ENCODE assay signal across 10 cellular contexts in genomic region chr14:73057939-73058223, GRCh38. TPM values are rescaled to one million over a fixed set of nuclear protein-coding genes. Genes with fewer than 3 reads are reported as not detected.
DNase-seq lines count a peak whose midpoint lies in the region; ATAC-seq, FAIRE-seq and TF ChIP-seq lines count a peak whose summit lies in the region.
"Had no signal": no experiment of that assay in that cellular context is flagged by ENCODE, and none has a peak within 500 bp of the region (broad histone marks: within the 10 kb centered on the region; RNA-seq: fewer than 3 reads in every experiment).

No MANE protein-coding gene starts in this region.

- ATAC-seq in activated CD4-positive, alpha-beta T cell treated with anti-CD3 and anti-CD28 coated beads for 36 hours: no peak
- ATAC-seq in HG02885 (IDR thresholded peaks at IDR 0.05; ENCODE audit: poor library complexity, unreplicated experiment): no peak

- peaks cover 38 to 44% of the 10 kb centered on the region in 2 experiments for H3K79me2 ChIP-seq in H1 (ENCODE audit: control insufficient read depth in 1 of 2, insufficient read depth in 2 of 2, low read length in 2 of 2)

- H2BK12ac ChIP-seq in H1 (ENCODE audit: low read depth, low read length): no peak overlapping the region; the same call in 1 of the 2 replicates

- peak overlapping the region; percentile 94 to 98 (median 96) for H3K4me3 ChIP-seq in H1 (ENCODE audit: extremely low read depth in 1 of 4, insufficient read depth in 2 of 4, low read depth in 3 of 4, low read length in 4 of 4)
- peak overlapping the region; percentile 70 for H3K4me3 ChIP-seq in mucosa of stomach (ENCODE audit: low read length)

- no peak overlapping the region for H3K27ac Mint-ChIP-seq in activated CD4-positive, alpha-beta T cell treated with anti-CD3 and anti-CD28 coated beads for 36 hours
- H3K27ac Mint-ChIP-seq: CD14-positive monocyte had no signal

- no peak overlapping the region for H3K14ac ChIP-seq in H1 (ENCODE audit: insufficient read length)

- H3K36me3 ChIP-seq in KOPT-K1 (ENCODE audit: insufficient read depth, low read length) (peaks cover 21% of the 10 kb centered on the region), H1 (ENCODE audit: control insufficient read depth in 2 of 4, insufficient read depth in 4 of 4, low read length in 3 of 4) (peaks cover 0 to 21% (median 0%) of the 10 kb centered on the region in 4 experiments; a peak in 1 of 8 replicates), mucosa of stomach (ENCODE audit: control insufficient read depth, insufficient read depth, low read length) (no peaks in the 10 kb centered on the region)

- FAIRE-seq in H1 (lab: Jason Lieb, UNC): no peak

- no peak overlapping the region for H3K18ac ChIP-seq in H1 (ENCODE audit: extremely low read depth, low read length)

- H4K5ac ChIP-seq in H1 (ENCODE audit: insufficient read length, low read depth, low read length): peak overlapping the region; percentile 97

- peaks cover 28% of the 10 kb centered on the region for H3K4me1 Mint-ChIP-seq in activated CD4-positive, alpha-beta T cell treated with anti-CD3 and anti-CD28 coated beads for 36 hours

- DNase-seq in H1 (ENCODE audit: low read depth in 1 of 2, low spot score in 2 of 2): no peak
- no peak for DNase-seq in activated CD4-positive, alpha-beta T cell treated with anti-CD3 and anti-CD28 coated beads for 36 hours
- DNase-seq in Kasumi-1 (lab: John Stamatoyannopoulos, UW): no peak
- no peak for DNase-seq in stimulated activated naive CD4-positive, alpha-beta T cell treated with Interleukin-2 at 50 U/mL for 16 hours (lab: John Stamatoyannopoulos, UW)

- no peak overlapping the region for H2BK20ac ChIP-seq in H1 (ENCODE audit: low read length)

- no peak overlapping the region for H3K4ac ChIP-seq in H1 (replicated peaks; ENCODE audit: insufficient read length, low read depth, low read length)

- H3K9ac ChIP-seq in H1 (replicated peaks in 1 of 4; ENCODE audit: extremely low read depth in 1 of 4, low read depth in 3 of 4, low read length in 3 of 4) (peak overlapping the region; percentile 87 to 98 (median 97)), mucosa of stomach (ENCODE audit: low read length) (peak overlapping the region; percentile 99)

- no peaks in the 10 kb centered on the region for H3K79me1 ChIP-seq in H1 (ENCODE audit: low read depth, low read length)

- no peaks in the 10 kb centered on the region for H3K9me3 Mint-ChIP-seq in activated CD4-positive, alpha-beta T cell treated with anti-CD3 and anti-CD28 coated beads for 36 hours (ENCODE audit: low read depth)
- H3K9me3 Mint-ChIP-seq: central memory CD8-positive, alpha-beta T cell had no signal

- no peak overlapping the region for H2BK15ac ChIP-seq in H1 (ENCODE audit: low read length)

- no peak overlapping the region for H2AK5ac ChIP-seq in H1 (ENCODE audit: low read depth, low read length)

- no peaks in the 10 kb centered on the region for H3K9me3 ChIP-seq in KOPT-K1 (ENCODE audit: insufficient read depth, low read length, poor library complexity, severe bottlenecking)
- no peaks in the 10 kb centered on the region for H3K9me3 ChIP-seq in H1 (ENCODE audit: insufficient read depth in 2 of 2, low read depth in 1 of 2, low read length in 1 of 2)
- no peaks in the 10 kb centered on the region for H3K9me3 ChIP-seq in mucosa of stomach (ENCODE audit: control insufficient read depth, low read length)

- POLR2A ChIA-PET in H1 (lab: Charles Lee; ENCODE audit: partially characterized antibody): interaction anchor here (0.7 to 3.9 kb wide), 27 partner anchors 9 to 707 kb away, joined by 3 to 45 read pairs (median 5); partner anchors contain the start of gene ZFYVE1
- POLR2A ChIA-PET in activated CD4-positive, alpha-beta T cell treated with anti-CD3 and anti-CD28 coated beads for 36 hours (lab: Charles Lee): interaction anchor here (0.5 to 2.3 kb wide), 7 partner anchors 8 to 133 kb away, joined by 3 to 24 read pairs (median 5); partner anchors contain the start of genes DCAF4, PSEN1 and ZFYVE1

- no peak for TF ChIP-seq POLR2A in H1 (IDR thresholded peaks at IDR 0.05; ENCODE audit: control extremely low read depth in 1 of 2, low read depth in 2 of 2, low read length in 2 of 2)

- no peak for TF ChIP-seq RAD21 in H1 (IDR thresholded peaks at IDR 0.05 in 1 of 2, conservative IDR thresholded peaks at IDR 0.05 in 1 of 2; ENCODE audit: low read depth in 2 of 2, low read length in 2 of 2)

- no peak for TF ChIP-seq EP300 in H1 (IDR thresholded peaks at IDR 0.05; ENCODE audit: borderline replicate concordance in 1 of 2, low read depth in 2 of 2, low read length in 2 of 2)

- WGBS in H1 (ENCODE audit: extremely low coverage in 1 of 2, insufficient coverage in 1 of 2, insufficient read length in 1 of 2, insufficient replicate concordance in 2 of 2, low coverage in 1 of 2, low lambda C conversion rate in 2 of 2, missing lambda C conversion rate in 1 of 2), 2 experiments: 5% methylated on average over 8 of the region's 8 CpGs; no CpG with 5 or more reads in 1 of the 2 experiments

- H3K4me3 Mint-ChIP-seq in activated CD4-positive, alpha-beta T cell treated with anti-CD3 and anti-CD28 coated beads for 36 hours: no peak overlapping the region
- H3K4me3 Mint-ChIP-seq: CD14-positive monocyte; central memory CD8-positive, alpha-beta T cell had no signal

- H3K56ac ChIP-seq in H1 (replicated peaks; ENCODE audit: insufficient read length, low read depth, low read length): no peak overlapping the region

- H4K20me1 ChIP-seq in H1 (replicated peaks in 1 of 2; ENCODE audit: control insufficient read depth in 1 of 2, insufficient read depth in 2 of 2, low read length in 2 of 2): peaks cover 2 to 9% of the 10 kb centered on the region in 2 experiments

- CTCF ChIA-PET in H1 (lab: Charles Lee; ENCODE audit: partially characterized antibody): interaction anchor here (0.9 to 1.0 kb wide), 2 partner anchors 20 to 36 kb away, joined by 3 to 4 read pairs; no protein-coding TSS in a partner anchor
- CTCF ChIA-PET in activated CD4-positive, alpha-beta T cell treated with anti-CD3 and anti-CD28 coated beads for 36 hours (lab: Charles Lee): interaction anchor here (0.7 to 1.0 kb wide), 2 partner anchors 32 to 128 kb away, joined by 4 to 6 read pairs; no protein-coding TSS in a partner anchor

- H3K27me3 ChIP-seq in H1 (replicated peaks in 1 of 4; ENCODE audit: control insufficient read depth in 3 of 4, extremely low read depth in 1 of 4, insufficient read depth in 3 of 4, low read length in 3 of 4) (no peaks in the 10 kb centered on the region), mucosa of stomach (ENCODE audit: control insufficient read depth, insufficient read depth, low read length) (no peaks in the 10 kb centered on the region)

- peak overlapping the region; percentile 99; the same call in 1 of the 2 replicates for H2BK5ac ChIP-seq in H1 (ENCODE audit: low read depth, low read length)

- H3K4me2 ChIP-seq in H1 (ENCODE audit: insufficient read depth in 1 of 2, low read depth in 2 of 2, low read length in 2 of 2): peak overlapping the region; percentile 70 to 91

- peaks cover 0 to 6% (median 1%) of the 10 kb centered on the region in 4 experiments; a peak in 3 of 7 replicates for H3K4me1 ChIP-seq in H1 (replicated peaks in 1 of 4; ENCODE audit: control insufficient read depth in 3 of 4, insufficient read depth in 4 of 4, low read length in 3 of 4)
- H3K4me1 ChIP-seq in mucosa of stomach (ENCODE audit: control insufficient read depth, insufficient read depth, low read length): peaks cover 12% of the 10 kb centered on the region

- H2AFZ ChIP-seq in H1 (ENCODE audit: low read length): peak overlapping the region; percentile 76

- TF ChIP-seq CTCF in 22Rv1 (IDR thresholded peaks at IDR 0.05): no peak
- no peak for TF ChIP-seq CTCF in H1 (IDR thresholded peaks at IDR 0.05; ENCODE audit: control extremely low read depth in 1 of 3, insufficient read depth in 1 of 3, low read depth in 1 of 3, low read length in 3 of 3)

- H2BK120ac ChIP-seq in H1 (replicated peaks; ENCODE audit: low read depth, low read length): no peak overlapping the region

- H3K27ac ChIP-seq in 22Rv1: peak overlapping the region; percentile 92
- H3K27ac ChIP-seq in KOPT-K1 (ENCODE audit: low read depth, low read length, poor library complexity, severe bottlenecking): peak overlapping the region; percentile 87
- peak overlapping the region; percentile 94 for H3K27ac ChIP-seq in H1 (ENCODE audit: low read depth, low read length)

- H4K91ac ChIP-seq in H1 (replicated peaks; ENCODE audit: insufficient read length, low read length): no peak overlapping the region

- peaks cover 25% of the 10 kb centered on the region for H3K36me3 Mint-ChIP-seq in activated CD4-positive, alpha-beta T cell treated with anti-CD3 and anti-CD28 coated beads for 36 hours (ENCODE audit: low read depth)

- no peaks in the 10 kb centered on the region for H3K27me3 Mint-ChIP-seq in activated CD4-positive, alpha-beta T cell treated with anti-CD3 and anti-CD28 coated beads for 36 hours
- H3K27me3 Mint-ChIP-seq: central memory CD8-positive, alpha-beta T cell had no signal

- intact Hi-C loops in activated CD4-positive, alpha-beta T cell treated with anti-CD3 and anti-CD28 coated beads for 36 hours (cut with DNase I, micrococcal nuclease): loop anchor here (1.0 to 10.0 kb wide), 13 partner anchors 31 to 1707 kb away; partner anchors contain the start of genes ALDH6A1 (in 2 of the 2), LIN52 (in 2 of the 2), PSEN1 (in 2 of the 2) and ZFYVE1 (in 2 of the 2)

- H3K23ac ChIP-seq in H1 (ENCODE audit: insufficient read length): no peak overlapping the region

- H4K8ac ChIP-seq in H1 (ENCODE audit: extremely low read depth, insufficient read depth, low read length): peak overlapping the region; percentile 99; the same call in 1 of the 2 replicates

- peaks cover 2% of the 10 kb centered on the region; the same call in 1 of the 2 replicates for H3K23me2 ChIP-seq in H1 (ENCODE audit: low read depth, low read length)

RNA-seq across cellular contexts. Expression of gene RBM25, which starts 0.5 kb away (rescaled TPM):
- 125 and 134 TPM in 2 replicates for total RNA-seq in H1 (2021; fragmentation: NEBNext Ultra II Directional; extraction: Animal tissue kit (Norgen Biotek cat#: 25700))
- 25.6 and 28.5 TPM in 2 replicates for polyA plus RNA-seq in H1 (2011; rRNA removed)
- 55.3 TPM for polyA plus RNA-seq in H1 (2011; cell fraction: cytosol; rRNA removed)
- polyA plus RNA-seq in H1 (2011; cell fraction: nucleus; rRNA removed): 210 TPM
- polyA plus RNA-seq in H1 (2012, experiment 1 of 2): 103 to 168 TPM (median 123 TPM) in 4 replicates
- 8.0 TPM for polyA plus RNA-seq in H1 (2012, experiment 2 of 2)
- polyA plus RNA-seq in H1 (2013, experiment 1 of 2): 155 TPM
- 135 TPM for polyA plus RNA-seq in H1 (2013, experiment 2 of 2)
- polyA minus RNA-seq in H1 (2011; rRNA and poly(A)+ RNA removed): 67.0 and 69.4 TPM in 2 replicates
- polyA minus RNA-seq in H1 (2011; cell fraction: cytosol; rRNA and poly(A)+ RNA removed): 51.4 TPM
- 166 TPM for polyA minus RNA-seq in H1 (2011; cell fraction: nucleus; rRNA and poly(A)+ RNA removed)
- 100 to 1,000 TPM in 1 of 2 experiments, 10 to 100 TPM in 1; 95.6 to 115 TPM for total RNA-seq in activated CD4-positive, alpha-beta T cell treated with anti-CD3 and anti-CD28 coated beads for 36 hours

RNA-seq across cellular contexts. Expression of gene ZFYVE1, which starts 31.0 kb away (rescaled TPM):
- total RNA-seq in H1 (2021; fragmentation: NEBNext Ultra II Directional; extraction: Animal tissue kit (Norgen Biotek cat#: 25700)): 12.5 and 13.9 TPM in 2 replicates
- 9.8 and 12.7 TPM in 2 replicates for polyA plus RNA-seq in H1 (2011; rRNA removed)
- polyA plus RNA-seq in H1 (2011; cell fraction: cytosol; rRNA removed): 11.9 TPM
- polyA plus RNA-seq in H1 (2011; cell fraction: nucleus; rRNA removed): 21.1 TPM
- polyA plus RNA-seq in H1 (2012, experiment 1 of 2): 6.5 to 13.6 TPM (median 12.0 TPM) in 4 replicates
- polyA plus RNA-seq in H1 (2012, experiment 2 of 2): 8.5 TPM
- 4.9 TPM for polyA plus RNA-seq in H1 (2013, experiment 1 of 2)
- polyA plus RNA-seq in H1 (2013, experiment 2 of 2): 4.4 TPM
- polyA minus RNA-seq in H1 (2011; rRNA and poly(A)+ RNA removed): 25.2 and 29.7 TPM in 2 replicates
- 11.5 TPM for polyA minus RNA-seq in H1 (2011; cell fraction: cytosol; rRNA and poly(A)+ RNA removed)
- polyA minus RNA-seq in H1 (2011; cell fraction: nucleus; rRNA and poly(A)+ RNA removed): 16.3 TPM
- total RNA-seq in activated CD4-positive, alpha-beta T cell treated with anti-CD3 and anti-CD28 coated beads for 36 hours: 1 to 10 TPM; 8.3 to 9.4 TPM
